ENCODE assay signal across 1 cellular context in genomic region chr5:134410822-134411221, GRCh38.
TF ChIP-seq lines count a peak whose summit lies in the region.

No MANE protein-coding gene starts in this region.

TF ChIP-seq in GM12878, 131 proteins besides CTCF, POLR2A, EP300 and RAD21:
- TF ChIP-seq YY1 (IDR thresholded peaks at IDR 0.05; ENCODE audit: low read depth, low read length): peak; percentile 13; the same call in 1 of the 2 replicates
- no peak for TF ChIP-seq SMAD5 (IDR thresholded peaks at IDR 0.05; ENCODE audit: low read depth)
- no peak for TF ChIP-seq TCF12 (IDR thresholded peaks at IDR 0.05; ENCODE audit: low read depth, low read length)
- no peak for TF ChIP-seq CBX5 (IDR thresholded peaks at IDR 0.05; ENCODE audit: low read depth)
- no peak for TF ChIP-seq TARDBP (IDR thresholded peaks at IDR 0.05; ENCODE audit: borderline replicate concordance)
